ENCODE assay signal across 1 cellular context in the genomic region with DNA sequence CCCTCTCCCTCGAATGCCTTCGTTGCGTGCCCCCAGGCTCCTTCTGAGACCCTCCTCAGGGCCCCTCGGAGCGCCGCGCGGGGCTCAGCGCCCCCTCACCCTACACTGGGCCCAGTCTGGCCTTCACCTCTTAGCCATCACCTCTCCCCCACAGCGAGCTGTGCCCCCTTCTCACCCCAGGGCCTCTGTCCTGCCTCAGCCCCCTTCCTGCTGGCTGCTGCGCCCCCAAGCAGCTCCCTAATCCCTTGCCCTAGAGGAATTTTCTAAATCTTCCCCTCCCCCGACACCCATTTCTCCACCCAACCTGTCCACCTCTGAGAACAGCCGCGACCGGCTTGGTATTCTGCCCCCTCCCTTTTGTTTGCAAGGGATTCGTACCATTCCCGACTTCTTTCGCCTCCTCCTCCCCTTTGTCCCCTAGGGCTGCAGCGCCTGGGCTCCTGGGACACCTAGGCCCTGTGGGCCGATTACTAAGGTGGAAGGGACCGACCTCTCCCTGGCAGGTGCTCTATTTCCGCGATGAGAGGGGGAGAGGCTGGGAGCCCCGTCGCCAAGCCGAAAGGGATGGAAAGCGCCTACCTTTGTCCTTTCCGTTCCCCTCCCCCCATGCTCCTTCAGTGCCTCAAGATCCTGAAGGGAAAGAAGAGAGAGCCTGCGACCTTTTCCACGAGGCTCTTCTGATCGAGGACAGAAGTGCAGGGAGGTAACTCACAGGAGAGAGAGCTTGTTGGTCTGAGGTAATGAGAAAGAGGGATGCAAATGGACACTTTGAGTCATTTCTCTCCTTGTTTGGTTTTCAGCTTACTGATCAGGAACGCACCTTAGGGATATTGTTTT.
TF ChIP-seq lines count a peak whose summit lies in the region.

No MANE protein-coding gene starts in this region.

TF ChIP-seq in endothelial cell of umbilical vein, 7 proteins besides CTCF, POLR2A, EP300 and RAD21 (continued from another document):
- no peak for TF ChIP-seq GATA2 (IDR thresholded peaks at IDR 0.05; ENCODE audit: insufficient read depth, insufficient read length, low read depth, low read length)
